Comparison of ENCODE assay signal across 35 cellular contexts in genomic region chr10:62395892-62396291, GRCh38. TPM values are rescaled to one million over a fixed set of nuclear protein-coding genes. Genes with fewer than 3 reads are reported as not detected.
"Had no signal": no experiment of that assay in that cellular context is flagged by ENCODE, and none has a peak within 500 bp of the region (broad histone marks: within the 10 kb centered on the region; RNA-seq: fewer than 3 reads in every experiment).

No MANE protein-coding gene starts in this region.

- H3K27me3 ChIP-seq: ascending aorta, breast epithelium, MG63 had no signal

- DNase-seq: activated CD4-positive, alpha-beta T cell treated with anti-CD3 and anti-CD28 coated beads for 1 hour; activated CD4-positive, alpha-beta T cell treated with anti-CD3 and anti-CD28 coated beads, Interleukin-2, amount 10 ng/mL, durations not matched to agents 24 days and 14 days; activated CD4-positive, alpha-beta T cell treated with anti-CD3 and anti-CD28 coated beads, Interleukin-2, amount 50 U/mL, for 4 hours; activated CD4-positive, CD25-positive, alpha-beta regulatory T cell; activated CD8-positive, alpha-beta T cell treated with anti-CD3 and anti-CD28 coated beads for 36 hours; activated effector memory CD4-positive, alpha-beta T cell treated with anti-CD3 and anti-CD28 coated beads, Interleukin-2, amount 50 U/mL, for 16 hours; activated naive CD4-positive, alpha-beta T cell; activated naive CD4-positive, alpha-beta T cell treated with anti-CD3 and anti-CD28 coated beads, Interleukin-2, amount 50 U/mL, for 16 hours; activated naive CD8-positive, alpha-beta T cell treated with anti-CD3 and anti-CD28 coated beads for 36 hours; activated T-cell treated with anti-CD3 and anti-CD28 coated beads, Interleukin-2, amount 50 U/mL, for 1 hour; activated T-cell treated with anti-CD3 and anti-CD28 coated beads, Interleukin-2, amount 50 U/mL, for 72 hours; amniotic stem cell; Karpas-422; KBM-7; MG63; NCI-H1092 treated with DMSO at 0.1 percent for 48 hours; NCI-H1417; NCI-H146; NCI-H187; NCI-H2029 treated with DMSO at 0.1 percent for 48 hours; NCI-H2107; NCI-H2171; NCI-H510A; NCI-H748 treated with DMSO at 0.1 percent for 48 hours; NK-92 treated with Interleukin-12 subunit alpha and Interleukin-12 subunit beta, amount 100 ng/mL, for 24 hours; PC-9; Right ventricle myocardium superior; T1000; WERI-Rb-1 had no signal

- H3K36me3 ChIP-seq: breast epithelium, MG63, WERI-Rb-1 had no signal

- H3K27ac ChIP-seq: ascending aorta, breast epithelium, PC-9, SK-N-MC, WERI-Rb-1 had no signal

- H3K27ac Mint-ChIP-seq: activated CD4-positive, alpha-beta T cell treated with anti-CD3 and anti-CD28 coated beads, Interleukin-2, amount 10 ng/mL, durations not matched to agents 24 days and 14 days; activated CD8-positive, alpha-beta T cell treated with anti-CD3 and anti-CD28 coated beads for 36 hours; activated naive CD8-positive, alpha-beta T cell treated with anti-CD3 and anti-CD28 coated beads for 36 hours; activated T-cell treated with anti-CD3 and anti-CD28 coated beads, Interleukin-2, amount 50 U/mL, for 72 hours; activated T-helper 17 cell treated with anti-CD3 and anti-CD28 coated beads, Interleukin-2, amount 50 U/mL, for 72 hours had no signal

- H3K4me3 ChIP-seq: ascending aorta, breast epithelium, MG63, PC-9, SK-N-MC had no signal

- H3K36me3 Mint-ChIP-seq: activated naive CD8-positive, alpha-beta T cell treated with anti-CD3 and anti-CD28 coated beads for 36 hours had no signal

- H3K9me3 Mint-ChIP-seq: activated CD4-positive, alpha-beta T cell treated with anti-CD3 and anti-CD28 coated beads, Interleukin-2, amount 10 ng/mL, durations not matched to agents 24 days and 14 days; activated CD8-positive, alpha-beta T cell treated with anti-CD3 and anti-CD28 coated beads for 36 hours; activated T-cell treated with anti-CD3 and anti-CD28 coated beads, Interleukin-2, amount 50 U/mL, for 72 hours; activated T-helper 17 cell treated with anti-CD3 and anti-CD28 coated beads, Interleukin-2, amount 50 U/mL, for 72 hours had no signal

- ATAC-seq: activated CD8-positive, alpha-beta T cell treated with anti-CD3 and anti-CD28 coated beads for 36 hours; activated T-cell treated with anti-CD3 and anti-CD28 coated beads, Interleukin-2, amount 50 U/mL, for 72 hours; activated T-helper 17 cell treated with anti-CD3 and anti-CD28 coated beads, Interleukin-2, amount 50 U/mL, for 72 hours had no signal

- H3K4me3 Mint-ChIP-seq: activated CD4-positive, alpha-beta T cell treated with anti-CD3 and anti-CD28 coated beads, Interleukin-2, amount 10 ng/mL, durations not matched to agents 24 days and 14 days; activated CD8-positive, alpha-beta T cell treated with anti-CD3 and anti-CD28 coated beads for 36 hours; activated naive CD8-positive, alpha-beta T cell treated with anti-CD3 and anti-CD28 coated beads for 36 hours; activated T-cell treated with anti-CD3 and anti-CD28 coated beads, Interleukin-2, amount 50 U/mL, for 72 hours; activated T-helper 17 cell treated with anti-CD3 and anti-CD28 coated beads, Interleukin-2, amount 50 U/mL, for 72 hours had no signal

- H3K4me1 ChIP-seq: ascending aorta, breast epithelium had no signal

- H3K4me1 Mint-ChIP-seq: activated CD4-positive, alpha-beta T cell treated with anti-CD3 and anti-CD28 coated beads, Interleukin-2, amount 10 ng/mL, durations not matched to agents 24 days and 14 days; activated naive CD8-positive, alpha-beta T cell treated with anti-CD3 and anti-CD28 coated beads for 36 hours; activated T-helper 17 cell treated with anti-CD3 and anti-CD28 coated beads, Interleukin-2, amount 50 U/mL, for 72 hours had no signal

- H3K9me3 ChIP-seq: ascending aorta, breast epithelium, MG63 had no signal

RNA-seq across cellular contexts. Expression of gene ZNF365, which starts 21.7 kb away (rescaled TPM):
- total RNA-seq: activated CD4-positive, alpha-beta T cell treated with anti-CD3 and anti-CD28 coated beads, Interleukin-2, amount 10 ng/mL, durations not matched to agents 24 days and 14 days; activated CD8-positive, alpha-beta T cell treated with anti-CD3 and anti-CD28 coated beads for 36 hours; activated naive CD8-positive, alpha-beta T cell treated with anti-CD3 and anti-CD28 coated beads for 36 hours; ascending aorta; Right ventricle myocardium superior; T-helper 1 cell treated with Interleukin-12 subunit alpha and Interleukin-12 subunit beta and Interleukin-4 antibody, amounts not matched to agents 30 ng/mL and 1 ng/mL, for 36 hours; T-helper 2 cell treated with Interferon-gamma antibody and Interleukin-4, amounts not matched to agents 100 ng/mL and 5 ng/mL, for 36 hours had no signal
